In the genomic region with DNA sequence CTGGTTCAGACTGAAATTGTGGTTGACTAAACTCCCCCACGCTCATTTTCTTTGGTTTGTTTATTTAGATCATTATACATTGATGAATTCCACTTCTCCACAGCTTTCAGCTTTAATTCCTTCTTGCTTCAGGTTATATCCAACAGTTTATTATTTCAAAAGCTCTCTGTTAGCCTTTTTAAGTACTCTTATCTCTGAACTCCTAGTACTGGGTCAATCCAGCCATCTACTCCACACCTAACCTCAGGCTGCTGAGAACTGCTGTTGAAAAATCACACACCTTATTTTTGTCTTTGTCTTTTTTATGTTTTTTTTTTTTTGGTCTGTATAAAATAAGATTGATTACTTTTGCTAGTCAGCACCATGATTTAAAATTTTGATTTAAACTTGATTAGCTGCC, we compare ENCODE assay signal across 20 cellular contexts.
"Had no signal": no experiment of that assay in that cellular context is flagged by ENCODE, and none has a peak within 500 bp of the region (broad histone marks: within the 10 kb centered on the region; RNA-seq: fewer than 3 reads in every experiment).

No MANE protein-coding gene starts in this region.

- DNase-seq: IMR-90, Karpas-422, KG1, MG63, NCI-H1092 treated with DMSO at 0.1 percent for 48 hours, NCI-H1436, NCI-H187, NCI-H2029, NCI-H2081 treated with DMSO at 0.1 percent for 48 hours, NCI-H2227 treated with DMSO at 0.1 percent for 48 hours, NCI-H510A, NCI-H524 treated with DMSO at 0.1 percent for 48 hours, NCI-H69, NCI-H774, Right ventricle myocardium superior, RPMI8226, SIG-M5 had no signal

- H3K9me3 ChIP-seq: MG63, SJSA1 had no signal

- H3K4me3 ChIP-seq: MG63, SJSA1, SK-N-MC had no signal

- H3K27me3 ChIP-seq: MG63, SJSA1 had no signal

- H3K27ac ChIP-seq: SJSA1, SK-N-MC had no signal

- H3K4me1 ChIP-seq: SJSA1 had no signal

- ATAC-seq: HepG2 had no signal

- H3K36me3 ChIP-seq: MG63, SJSA1 had no signal
